8 cellular contexts compared by ENCODE assay signal in the genomic region with DNA sequence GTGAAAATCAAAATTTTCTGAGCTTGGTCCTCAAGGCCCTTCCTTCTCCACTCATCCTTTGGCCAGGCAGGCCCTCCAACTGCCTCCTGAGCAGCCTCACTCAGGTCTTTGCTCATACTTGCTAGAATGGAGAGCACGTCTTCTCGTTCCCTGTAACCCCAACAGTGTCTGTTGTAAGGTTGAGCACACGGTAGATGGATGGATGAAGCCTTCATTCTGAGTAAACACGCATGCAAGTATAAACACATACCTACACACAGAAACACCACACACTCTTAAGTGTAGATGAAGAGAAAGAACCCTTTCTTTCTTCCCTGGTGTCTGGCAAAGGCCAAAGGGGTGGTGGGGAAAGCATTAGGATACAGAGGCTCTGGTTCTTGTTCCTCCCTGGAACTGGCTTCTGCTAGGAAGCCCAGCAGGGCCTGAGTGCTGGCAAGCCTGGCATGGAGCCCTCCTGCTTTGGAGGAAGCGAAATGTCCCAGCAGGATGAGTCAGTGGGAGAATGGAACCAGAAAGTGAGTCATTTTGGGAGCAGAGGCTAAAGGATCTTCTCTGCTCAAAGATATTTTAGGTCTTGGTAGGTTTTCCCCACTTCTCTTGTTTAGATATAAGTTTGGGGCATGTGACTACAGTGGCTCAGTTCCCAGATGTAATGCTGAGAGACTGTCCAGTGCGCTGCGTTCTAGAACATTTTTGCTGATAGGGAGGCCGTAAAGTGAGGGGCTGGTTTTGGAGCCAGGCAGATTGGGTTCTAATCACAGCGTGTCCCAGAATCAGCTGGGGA.
A peak's percentile ranks its signal among the peaks of the same experiment; 100 is the strongest.
DNase-seq lines count a peak whose midpoint lies in the region; ATAC-seq and TF ChIP-seq lines count a peak whose summit lies in the region.

No MANE protein-coding gene starts in this region.

- in situ Hi-C loops in ACHN (cut with HindIII; ENCODE audit: low pct_ligation_motif_present, low pct_unique_long_range_greater_than_20kb, low sequenced_read_pairs) = no loop called here

- no peaks in the 10 kb centered on the region for H3K9me3 Mint-ChIP-seq in nephron

- no peak for TF ChIP-seq CTCF in fibroblast of mammary gland (conservative IDR thresholded peaks at IDR 0.05; ENCODE audit: control insufficient read depth, insufficient read depth, low read depth, low read length)
- no peak for TF ChIP-seq CTCF in nephron (IDR thresholded peaks at IDR 0.05; ENCODE audit: unreplicated experiment in 3 of 3)

- no peak overlapping the region for H3K4me3 Mint-ChIP-seq in nephron

- H3K27ac Mint-ChIP-seq in nephron = peak overlapping the region in 2 of 3 experiments; percentile 21 to 39

- H3K4me1 Mint-ChIP-seq in nephron = peaks cover 23% of the 10 kb centered on the region

- no peak for ATAC-seq in HG03565 (IDR thresholded peaks at IDR 0.05; ENCODE audit: unreplicated experiment)

- H3K27me3 Mint-ChIP-seq in nephron (ENCODE audit: low read depth) = no peaks in the 10 kb centered on the region

- H3K4me3 ChIP-seq in fibroblast of mammary gland (ENCODE audit: control insufficient read depth, low read depth, low read length) = no peak overlapping the region

- peak; percentile 85 for DNase-seq in ACHN
- peak; percentile 97 for DNase-seq in RPMI7951 (ENCODE audit: low read depth)
- DNase-seq in fibroblast of mammary gland (ENCODE audit: low read depth) = peak; percentile 99
- no peak for DNase-seq in D341Med (ENCODE audit: low spot score)
- no peak for DNase-seq in NCI-H2081 treated with DMSO at 0.1 percent for 48 hours (lab: John Stamatoyannopoulos, UW)
- DNase-seq in stimulated activated CD4-positive, alpha-beta T cell treated with anti-CD3 and anti-CD28 coated beads, Interleukin-4, amount 100 ng/mL, for 24 hours = no peak

- peaks cover 3% of the 10 kb centered on the region for H3K36me3 Mint-ChIP-seq in nephron (ENCODE audit: low read depth)

Comparison
In these comparisons a context has a peak if more than half of its experiments do, and no peak if none do; other contexts are left out.
1. DNase-seq: peak in ACHN (single experiment), RPMI7951 (single experiment) and fibroblast of mammary gland (single experiment); none in D341Med (single experiment), NCI-H2081 treated with DMSO at 0.1 percent for 48 hours (single experiment) and stimulated activated CD4-positive, alpha-beta T cell treated with anti-CD3 and anti-CD28 coated beads, Interleukin-4, amount 100 ng/mL, for 24 hours (single experiment).